1 cellular context compared by ENCODE assay signal in genomic region chr20:25050501-25051350, GRCh38.
TF ChIP-seq lines count a peak whose summit lies in the region.

No MANE protein-coding gene starts in this region.

TF ChIP-seq in H1, 55 proteins besides CTCF, POLR2A, EP300 and RAD21:
- TF ChIP-seq ATF2 (IDR thresholded peaks at IDR 0.05; ENCODE audit: low read length) (no peak), NRF1 (IDR thresholded peaks at IDR 0.05; ENCODE audit: low read depth, low read length) (no peak), RBBP5 (IDR thresholded peaks at IDR 0.05; ENCODE audit: borderline replicate concordance, low read depth, low read length) (no peak), ATF3 (IDR thresholded peaks at IDR 0.05; ENCODE audit: insufficient read depth, low read depth, low read length) (no peak), NANOG (IDR thresholded peaks at IDR 0.05; ENCODE audit: insufficient read depth, low read depth, low read length, poor library complexity, severe bottlenecking) (no peak), JUND (IDR thresholded peaks at IDR 0.05; ENCODE audit: low read length) (no peak), MAFK (IDR thresholded peaks at IDR 0.05; ENCODE audit: low read depth, low read length) (no peak), TBP (IDR thresholded peaks at IDR 0.05; ENCODE audit: low read depth, low read length) (no peak), TCF12 (IDR thresholded peaks at IDR 0.05; ENCODE audit: low read depth, low read length) (no peak), EGR1 (IDR thresholded peaks at IDR 0.05; ENCODE audit: borderline replicate concordance, low read depth, low read length) (no peak), CHD2 (IDR thresholded peaks at IDR 0.05; ENCODE audit: low read length) (no peak), SP1 (IDR thresholded peaks at IDR 0.05; ENCODE audit: low read depth, low read length) (no peak), ZNF274 (IDR thresholded peaks at IDR 0.05; ENCODE audit: borderline replicate concordance, extremely low read depth, low read length) (no peak), SRF (IDR thresholded peaks at IDR 0.05; ENCODE audit: low read depth, low read length) (no peak), JUN (IDR thresholded peaks at IDR 0.05; ENCODE audit: low read depth, low read length) (no peak)
TF ChIP-seq in H1: peak in this region for 0.
